In genomic region chr6:137571854-137572253, GRCh38 we compare ENCODE assay signal across 8 cellular contexts.
A peak's percentile ranks its signal among the peaks of the same experiment; 100 is the strongest.
DNase-seq lines count a peak whose midpoint lies in the region; ATAC-seq and TF ChIP-seq lines count a peak whose summit lies in the region.

No MANE protein-coding gene starts in this region.

- H3K27ac ChIP-seq in AG04450 (ENCODE audit: low read depth, low read length) (no peak overlapping the region), esophagus muscularis mucosa (replicated peaks in 1 of 4) (no peak overlapping the region)

- peak; percentile 68 for TF ChIP-seq CTCF in AG04450 (IDR thresholded peaks at IDR 0.05; ENCODE audit: low read depth, low read length)
- peak; percentile 35 for TF ChIP-seq CTCF in GM13976 (IDR thresholded peaks at IDR 0.05; ENCODE audit: borderline replicate concordance, control extremely low read depth, extremely low read depth, insufficient read depth, missing control alignments)
- TF ChIP-seq CTCF in LNCaP clone FGC (IDR thresholded peaks at IDR 0.05; ENCODE audit: control insufficient read depth, extremely low read depth, insufficient read depth): peak; percentile 32
- peak; percentile 10 to 49 (median 12) for TF ChIP-seq CTCF in esophagus muscularis mucosa (IDR thresholded peaks at IDR 0.05)

- no peaks in the 10 kb centered on the region for H3K9me3 Mint-ChIP-seq in activated CD4-positive, alpha-beta memory T cell treated with anti-CD3 and anti-CD28 coated beads, Interleukin-2, amount 10 ng/mL, durations not matched to agents 7 days and 5 days

- no peak for TF ChIP-seq POLR2A in esophagus muscularis mucosa (IDR thresholded peaks at IDR 0.05; ENCODE audit: low read depth)

- no peaks in the 10 kb centered on the region for H3K27me3 ChIP-seq in AG04450 (ENCODE audit: control insufficient read depth, insufficient read depth, low read length)
- H3K27me3 ChIP-seq in esophagus muscularis mucosa: no peaks in the 10 kb centered on the region

- no peaks in the 10 kb centered on the region for H3K36me3 ChIP-seq in esophagus muscularis mucosa

- H3K9me3 ChIP-seq in AG04450 (ENCODE audit: control insufficient read depth, insufficient read depth, low read length): no peaks in the 10 kb centered on the region
- no peaks in the 10 kb centered on the region for H3K9me3 ChIP-seq in esophagus muscularis mucosa

- POLR2A ChIA-PET in AG04450 (lab: Yijun Ruan, JAX): no interaction called here
- POLR2A ChIA-PET in activated CD4-positive, alpha-beta memory T cell treated with anti-CD3 and anti-CD28 coated beads, Interleukin-2, amount 10 ng/mL, durations not matched to agents 7 days and 5 days (lab: Charles Lee): no interaction called here

- intact Hi-C loops in esophagus muscularis mucosa (cut with DNase I): no loop called here

- CTCF ChIA-PET in AG04450 (lab: Charles Lee): no interaction called here
- CTCF ChIA-PET in activated CD4-positive, alpha-beta memory T cell treated with anti-CD3 and anti-CD28 coated beads, Interleukin-2, amount 10 ng/mL, durations not matched to agents 7 days and 5 days (lab: Charles Lee): interaction anchor here (1.6 kb wide), 1 partner anchor 17 kb away, joined by 4 read pairs; no protein-coding TSS in a partner anchor

- no peak overlapping the region for H3K4me3 ChIP-seq in AG04450 (ENCODE audit: low read depth, low read length)
- H3K4me3 ChIP-seq in LNCaP clone FGC (ENCODE audit: low read depth, low read length): no peak overlapping the region
- H3K4me3 ChIP-seq in esophagus muscularis mucosa: no peak overlapping the region

- DNase-seq in AG04450 (ENCODE audit: low read depth, low spot score) (no peak), GM13976 (ENCODE audit: low spot score) (peak; percentile 40), LNCaP clone FGC (ENCODE audit: low read depth) (no peak), esophagus muscularis mucosa (ENCODE audit: extremely low spot score) (no peak), AG20443 (ENCODE audit: low spot score) (no peak)
- peak; percentile 75 for DNase-seq in activated CD4-positive, alpha-beta memory T cell treated with anti-CD3 and anti-CD28 coated beads, Interleukin-2, amount 10 ng/mL, durations not matched to agents 7 days and 5 days
- peak; percentile 14 to 47 for DNase-seq in stimulated activated CD4-positive, alpha-beta T cell treated with anti-CD3 and anti-CD28 coated beads, Interleukin-15, amount 100 ng/mL, for 48 hours (ENCODE audit: low read depth in 2 of 2)

- H3K27me3 Mint-ChIP-seq in activated CD4-positive, alpha-beta memory T cell treated with anti-CD3 and anti-CD28 coated beads, Interleukin-2, amount 10 ng/mL, durations not matched to agents 7 days and 5 days: peaks cover 37% of the 10 kb centered on the region

- H3K4me3 Mint-ChIP-seq in activated CD4-positive, alpha-beta memory T cell treated with anti-CD3 and anti-CD28 coated beads, Interleukin-2, amount 10 ng/mL, durations not matched to agents 7 days and 5 days: no peak overlapping the region

- no peak overlapping the region for H3K27ac Mint-ChIP-seq in activated CD4-positive, alpha-beta memory T cell treated with anti-CD3 and anti-CD28 coated beads, Interleukin-2, amount 10 ng/mL, durations not matched to agents 7 days and 5 days

- peaks cover 3% of the 10 kb centered on the region for H3K36me3 Mint-ChIP-seq in activated CD4-positive, alpha-beta memory T cell treated with anti-CD3 and anti-CD28 coated beads, Interleukin-2, amount 10 ng/mL, durations not matched to agents 7 days and 5 days (ENCODE audit: low read depth)

- peaks cover 0 to 35% (median 23%) of the 10 kb centered on the region in 4 donors for H3K4me1 ChIP-seq in esophagus muscularis mucosa

- in situ Hi-C loops in GM13976 (cut with MboI; ENCODE audit: low sequenced_read_pairs, unreplicated experiment): no loop called here

- TF ChIP-seq EP300 in esophagus muscularis mucosa (IDR thresholded peaks at IDR 0.05): no peak

- H3K4me1 Mint-ChIP-seq in activated CD4-positive, alpha-beta memory T cell treated with anti-CD3 and anti-CD28 coated beads, Interleukin-2, amount 10 ng/mL, durations not matched to agents 7 days and 5 days: no peaks in the 10 kb centered on the region

- ATAC-seq in GM21825 (IDR thresholded peaks at IDR 0.05; ENCODE audit: unreplicated experiment): no peak

Comparison
In these comparisons a context has a peak if more than half of its experiments do, and no peak if none do; other contexts are left out.
1. DNase-seq: peak in GM13976 (single experiment), activated CD4-positive, alpha-beta memory T cell treated with anti-CD3 and anti-CD28 coated beads, Interleukin-2, amount 10 ng/mL, durations not matched to agents 7 days and 5 days (single experiment) and stimulated activated CD4-positive, alpha-beta T cell treated with anti-CD3 and anti-CD28 coated beads, Interleukin-15, amount 100 ng/mL, for 48 hours (2 of 2); none in AG04450 (single experiment), LNCaP clone FGC (single experiment), esophagus muscularis mucosa (single experiment) and AG20443 (single experiment).
2. CTCF ChIP-seq: peak in every context shown above with its lines; median percentile 68 in AG04450; 35 in GM13976; 32 in LNCaP clone FGC; 12 in esophagus muscularis mucosa.